Comparison of ENCODE assay signal across 38 cellular contexts in genomic region chr12:51642286-51642685, GRCh38.
"Had no signal": no experiment of that assay in that cellular context is flagged by ENCODE, and none has a peak within 500 bp of the region (broad histone marks: within the 10 kb centered on the region; RNA-seq: fewer than 3 reads in every experiment).

No MANE protein-coding gene starts in this region.

- H3K4me3 ChIP-seq: adrenal gland, ascending aorta, body of pancreas, breast epithelium, cardiac muscle cell had no signal

- DNase-seq: activated effector memory CD4-positive, alpha-beta T cell treated with anti-CD3 and anti-CD28 coated beads, Interleukin-2, amount 50 U/mL, for 16 hours; activated effector memory CD4-positive, alpha-beta T cell treated with Interleukin-2 at 50 U/mL for 16 hours; activated gamma-delta T cell; activated gamma-delta T cell treated with Interleukin-2 at 50 U/mL for 16 hours; activated naive CD4-positive, alpha-beta T cell; activated naive CD4-positive, alpha-beta T cell treated with anti-CD3 and anti-CD28 coated beads for 36 hours; activated naive CD4-positive, alpha-beta T cell treated with anti-CD3 and anti-CD28 coated beads, Interleukin-2, amount 10 ng/mL, durations not matched to agents 7 days and 5 days; activated naive CD4-positive, alpha-beta T cell treated with anti-CD3 and anti-CD28 coated beads, Interleukin-2, amount 50 U/mL, for 16 hours; activated naive CD4-positive, alpha-beta T cell treated with Interleukin-2 at 50 U/mL for 16 hours; activated naive CD8-positive, alpha-beta T cell treated with anti-CD3 and anti-CD28 coated beads for 36 hours; activated naive CD8-positive, alpha-beta T cell treated with anti-CD3 and anti-CD28 coated beads, Interleukin-2, amount 10 ng/mL, durations not matched to agents 7 days and 5 days; activated naive CD8-positive, alpha-beta T cell treated with anti-CD3 and anti-CD28 coated beads, Interleukin-2, amount 50 U/mL, for 24 hours; activated T-cell treated with anti-CD3 and anti-CD28 coated beads, Interleukin-2, amount 50 U/mL, for 1 hour; activated T-cell treated with anti-CD3 and anti-CD28 coated beads, Interleukin-2, amount 50 U/mL, for 24 hours; activated T-cell treated with anti-CD3 and anti-CD28 coated beads, Interleukin-2, amount 50 U/mL, for 4 hours; activated T-cell treated with anti-CD3 and anti-CD28 coated beads, Interleukin-2, amount 50 U/mL, for 48 hours; activated T-cell treated with anti-CD3 and anti-CD28 coated beads, Interleukin-2, amount 50 U/mL, for 72 hours; adrenal gland; amniotic stem cell; amygdala; anterior cingulate cortex; aorta; body of pancreas; brain microvascular endothelial cell; caudate nucleus; central memory CD4-positive, alpha-beta T cell; cerebellar nuclear complex had no signal

- ATAC-seq: activated naive CD4-positive, alpha-beta T cell treated with anti-CD3 and anti-CD28 coated beads, Interleukin-2, amount 50 U/mL, for 72 hours; activated naive CD8-positive, alpha-beta T cell treated with anti-CD3 and anti-CD28 coated beads, Interleukin-2, amount 50 U/mL, for 24 hours; activated T-cell treated with anti-CD3 and anti-CD28 coated beads, Interleukin-2, amount 50 U/mL, for 4 hours; activated T-cell treated with anti-CD3 and anti-CD28 coated beads, Interleukin-2, amount 50 U/mL, for 72 hours; activated T-helper 17 cell treated with anti-CD3 and anti-CD28 coated beads, Interleukin-2, amount 50 U/mL, for 72 hours; body of pancreas had no signal

- H3K36me3 Mint-ChIP-seq: activated naive CD4-positive, alpha-beta T cell treated with anti-CD3 and anti-CD28 coated beads, Interleukin-2, amount 10 ng/mL, durations not matched to agents 7 days and 5 days; activated naive CD8-positive, alpha-beta T cell treated with anti-CD3 and anti-CD28 coated beads, Interleukin-2, amount 10 ng/mL, durations not matched to agents 7 days and 5 days had no signal

- H3K27ac ChIP-seq: adrenal gland, ascending aorta, body of pancreas, brain microvascular endothelial cell, breast epithelium, cardiac muscle cell had no signal

- H3K4me1 ChIP-seq: adrenal gland, ascending aorta, body of pancreas, breast epithelium had no signal

- H3K27me3 Mint-ChIP-seq: activated naive CD8-positive, alpha-beta T cell treated with anti-CD3 and anti-CD28 coated beads for 36 hours; brain had no signal

- H3K4me1 Mint-ChIP-seq: activated naive CD4-positive, alpha-beta T cell treated with anti-CD3 and anti-CD28 coated beads, Interleukin-2, amount 10 ng/mL, durations not matched to agents 7 days and 5 days; activated naive CD4-positive, alpha-beta T cell treated with anti-CD3 and anti-CD28 coated beads, Interleukin-2, amount 50 U/mL, for 24 hours; activated naive CD8-positive, alpha-beta T cell treated with anti-CD3 and anti-CD28 coated beads for 36 hours; activated naive CD8-positive, alpha-beta T cell treated with anti-CD3 and anti-CD28 coated beads, Interleukin-2, amount 10 ng/mL, durations not matched to agents 7 days and 5 days; activated naive CD8-positive, alpha-beta T cell treated with anti-CD3 and anti-CD28 coated beads, Interleukin-2, amount 50 U/mL, for 24 hours; activated T-helper 17 cell treated with anti-CD3 and anti-CD28 coated beads, Interleukin-2, amount 50 U/mL, for 72 hours; brain; central memory CD8-positive, alpha-beta T cell had no signal

- H3K9me3 Mint-ChIP-seq: activated naive CD4-positive, alpha-beta T cell treated with anti-CD3 and anti-CD28 coated beads, Interleukin-2, amount 10 ng/mL, durations not matched to agents 7 days and 5 days; activated T-helper 1 cell treated with anti-CD3 and anti-CD28 coated beads, Interleukin-12 subunit alpha, Interleukin-12 subunit beta, Interleukin-2, Interleukin-4 antibody, amounts not matched to agents 30 ng/mL and 10 ng/mL and 1 ng/mL, durations not matched to agents 14 hours and 24 hours and 36 hours; activated T-helper 2 cell treated with anti-CD3 and anti-CD28 coated beads, Interferon-gamma antibody, Interleukin-2, Interleukin-4, amounts not matched to agents 10 μg/mL and 5 μg/mL and 100 μg/mL, durations not matched to agents 14 hours and 24 hours and 36 hours; central memory CD8-positive, alpha-beta T cell had no signal

- H3K27ac Mint-ChIP-seq: activated naive CD4-positive, alpha-beta T cell treated with anti-CD3 and anti-CD28 coated beads for 36 hours; activated naive CD4-positive, alpha-beta T cell treated with anti-CD3 and anti-CD28 coated beads, Interleukin-2, amount 10 ng/mL, durations not matched to agents 7 days and 5 days; activated naive CD4-positive, alpha-beta T cell treated with anti-CD3 and anti-CD28 coated beads, Interleukin-2, amount 50 U/mL, for 24 hours; activated naive CD4-positive, alpha-beta T cell treated with anti-CD3 and anti-CD28 coated beads, Interleukin-2, amount 50 U/mL, for 72 hours; activated naive CD8-positive, alpha-beta T cell; activated naive CD8-positive, alpha-beta T cell treated with anti-CD3 and anti-CD28 coated beads for 36 hours; activated naive CD8-positive, alpha-beta T cell treated with anti-CD3 and anti-CD28 coated beads, Interleukin-2, amount 10 ng/mL, durations not matched to agents 7 days and 5 days; activated naive CD8-positive, alpha-beta T cell treated with anti-CD3 and anti-CD28 coated beads, Interleukin-2, amount 50 U/mL, for 24 hours; activated T-cell treated with anti-CD3 and anti-CD28 coated beads, Interleukin-2, amount 50 U/mL, for 24 hours; activated T-cell treated with anti-CD3 and anti-CD28 coated beads, Interleukin-2, amount 50 U/mL, for 72 hours; activated T-helper 1 cell treated with anti-CD3 and anti-CD28 coated beads, Interleukin-12 subunit alpha, Interleukin-12 subunit beta, Interleukin-2, Interleukin-4 antibody, amounts not matched to agents 30 ng/mL and 10 ng/mL and 1 ng/mL, durations not matched to agents 14 hours and 24 hours and 36 hours; activated T-helper 17 cell treated with anti-CD3 and anti-CD28 coated beads, Interleukin-2, amount 50 U/mL, for 72 hours; activated T-helper 2 cell treated with anti-CD3 and anti-CD28 coated beads, Interferon-gamma antibody, Interleukin-2, Interleukin-4, amounts not matched to agents 10 μg/mL and 5 μg/mL and 100 μg/mL, durations not matched to agents 14 hours and 24 hours and 36 hours; brain had no signal

- H3K36me3 ChIP-seq: adrenal gland, ascending aorta, brain microvascular endothelial cell, breast epithelium, cardiac muscle cell had no signal

- H3K27me3 ChIP-seq: adrenal gland, ascending aorta, body of pancreas, brain microvascular endothelial cell, breast epithelium, cardiac muscle cell had no signal

- H3K9me3 ChIP-seq: adrenal gland, ascending aorta, body of pancreas had no signal

- H3K4me3 Mint-ChIP-seq: activated naive CD4-positive, alpha-beta T cell treated with anti-CD3 and anti-CD28 coated beads for 36 hours; activated naive CD4-positive, alpha-beta T cell treated with anti-CD3 and anti-CD28 coated beads, Interleukin-2, amount 10 ng/mL, durations not matched to agents 7 days and 5 days; activated naive CD4-positive, alpha-beta T cell treated with anti-CD3 and anti-CD28 coated beads, Interleukin-2, amount 50 U/mL, for 24 hours; activated naive CD8-positive, alpha-beta T cell; activated naive CD8-positive, alpha-beta T cell treated with anti-CD3 and anti-CD28 coated beads for 36 hours; activated naive CD8-positive, alpha-beta T cell treated with anti-CD3 and anti-CD28 coated beads, Interleukin-2, amount 10 ng/mL, durations not matched to agents 7 days and 5 days; activated naive CD8-positive, alpha-beta T cell treated with anti-CD3 and anti-CD28 coated beads, Interleukin-2, amount 50 U/mL, for 24 hours; activated T-cell treated with anti-CD3 and anti-CD28 coated beads, Interleukin-2, amount 50 U/mL, for 24 hours; activated T-cell treated with anti-CD3 and anti-CD28 coated beads, Interleukin-2, amount 50 U/mL, for 4 hours; activated T-cell treated with anti-CD3 and anti-CD28 coated beads, Interleukin-2, amount 50 U/mL, for 72 hours; activated T-helper 1 cell treated with anti-CD3 and anti-CD28 coated beads, Interleukin-12 subunit alpha, Interleukin-12 subunit beta, Interleukin-2, Interleukin-4 antibody, amounts not matched to agents 30 ng/mL and 10 ng/mL and 1 ng/mL, durations not matched to agents 14 hours and 24 hours and 36 hours; activated T-helper 17 cell treated with anti-CD3 and anti-CD28 coated beads, Interleukin-2, amount 50 U/mL, for 72 hours; brain; central memory CD8-positive, alpha-beta T cell had no signal
